13 cellular contexts compared by ENCODE assay signal in genomic region chr6:131000544-131000943, GRCh38.
"Had no signal": no experiment of that assay in that cellular context is flagged by ENCODE, and none has a peak within 500 bp of the region (broad histone marks: within the 10 kb centered on the region; RNA-seq: fewer than 3 reads in every experiment).

No MANE protein-coding gene starts in this region.

- H3K36me3 ChIP-seq: ascending aorta had no signal

- H3K27me3 ChIP-seq: ascending aorta had no signal

- H3K4me3 ChIP-seq: smooth muscle cell had no signal

- DNase-seq: activated CD4-positive, alpha-beta T cell treated with anti-CD3 and anti-CD28 coated beads for 1 hour; activated CD4-positive, alpha-beta T cell treated with anti-CD3 and anti-CD28 coated beads, Interleukin-2, amount 50 U/mL, for 48 hours; activated naive CD4-positive, alpha-beta T cell treated with Interleukin-2 at 50 U/mL for 16 hours; activated naive CD8-positive, alpha-beta T cell treated with anti-CD3 and anti-CD28 coated beads, Interleukin-2, amount 50 U/mL, for 24 hours; effector CD4-positive, alpha-beta T cell; foreskin melanocyte; left cardiac atrium; naive thymus-derived CD8-positive, alpha-beta T cell; right cardiac atrium had no signal

- FAIRE-seq: colon had no signal

- H3K9me3 ChIP-seq: ascending aorta had no signal

- H3K27ac ChIP-seq: ascending aorta had no signal

- ATAC-seq: activated naive CD8-positive, alpha-beta T cell treated with anti-CD3 and anti-CD28 coated beads, Interleukin-2, amount 50 U/mL, for 24 hours; activated T-helper 17 cell treated with anti-CD3 and anti-CD28 coated beads, Interleukin-2, amount 50 U/mL, for 72 hours; naive thymus-derived CD8-positive, alpha-beta T cell had no signal
